In the genomic region with DNA sequence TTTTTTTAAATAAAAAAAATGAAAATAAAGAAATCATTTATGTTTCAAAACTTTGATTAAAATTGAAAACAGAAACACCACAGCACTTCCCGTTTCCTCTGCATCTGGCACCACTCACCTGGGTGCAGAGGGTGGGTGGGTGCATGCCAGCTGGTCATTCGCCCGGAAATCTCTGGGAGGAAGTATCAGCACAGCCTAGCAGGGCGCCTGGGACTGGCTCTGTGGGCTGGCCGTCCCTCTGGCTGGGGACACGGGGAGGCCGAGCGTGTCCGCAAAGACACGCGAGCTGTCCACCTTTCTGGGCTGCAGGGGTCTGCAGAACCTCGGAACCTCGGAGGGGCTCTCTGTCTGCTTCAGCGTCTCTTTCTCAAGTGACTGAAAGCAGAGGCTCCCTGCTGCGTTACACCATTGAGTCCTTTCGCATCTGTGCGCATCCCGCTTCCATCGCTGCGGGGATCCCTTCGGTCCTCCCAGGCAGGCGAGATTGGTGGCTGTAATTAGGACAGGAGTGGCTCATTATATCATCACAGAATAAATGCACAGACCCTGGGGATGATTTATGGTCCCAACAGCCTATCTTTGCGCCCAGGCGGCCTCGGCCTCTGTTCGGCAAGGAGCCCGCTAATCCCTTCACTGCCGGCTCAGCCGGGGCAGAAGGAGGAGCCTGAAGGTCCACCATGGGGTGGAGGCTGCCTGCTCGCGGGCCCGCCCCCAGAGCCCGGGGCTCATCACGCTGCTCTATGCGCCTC, we compare ENCODE assay signal across 8 cellular contexts. TPM values are rescaled to one million over a fixed set of nuclear protein-coding genes. Genes with fewer than 3 reads are reported as not detected.
DNase-seq lines count a peak whose midpoint lies in the region; TF ChIP-seq lines count a peak whose summit lies in the region.

No MANE protein-coding gene starts in this region.

- peaks cover 8% of the 10 kb centered on the region; the same call in 1 of the 2 replicates for H3K4me1 ChIP-seq in ES-I3 (ENCODE audit: insufficient read depth, low read length)

- TF ChIP-seq CTCF in HFF-Myc (IDR thresholded peaks at IDR 0.05; ENCODE audit: low read depth, low read length, missing control alignments) (no peak), dorsolateral prefrontal cortex (IDR thresholded peaks at IDR 0.05 in 54 of 56, conservative IDR thresholded peaks at IDR 0.05 in 2 of 56; ENCODE audit: low read depth in 1 of 56, partially characterized antibody in 56 of 56) (peak in 1 of 56 donors; percentile 10)

- no peaks in the 10 kb centered on the region for H3K27me3 ChIP-seq in dorsolateral prefrontal cortex

- H3K9ac ChIP-seq in ES-I3 (ENCODE audit: low read depth, low read length) = peak overlapping the region; percentile 46; the same call in 1 of the 2 replicates

- H3K4me3 ChIP-seq in HFF-Myc (replicated peaks; ENCODE audit: low read depth, low read length) (peak overlapping the region; percentile 38), dorsolateral prefrontal cortex (peak overlapping the region; percentile 21 to 70 (median 51))

- DNase-seq in HFF-Myc (ENCODE audit: extremely low read depth, low read depth) = no peak
- peak; percentile 58 for DNase-seq in NCI-H2107 (lab: John Stamatoyannopoulos, UW)
- DNase-seq in activated CD4-positive, alpha-beta T cell treated with anti-CD3 and anti-CD28 coated beads, Interleukin-2, amount 50 U/mL, for 4 hours = peak; percentile 57 to 63
- peak in 8 of 10 donors; percentile 55 to 78 (median 66) for DNase-seq in dorsolateral prefrontal cortex
- DNase-seq in medulla oblongata (ENCODE audit: extremely low spot score) = peak; percentile 70
- DNase-seq in stimulated activated CD8-positive, alpha-beta memory T cell treated with anti-CD3 and anti-CD28 coated beads, Interleukin-12 subunit alpha, Interleukin-12 subunit beta, amount 100 ng/mL, for 1 hour (ENCODE audit: low read depth) = peak; percentile 56
- DNase-seq in SW 1271 (lab: John Stamatoyannopoulos, UW) = no peak

- no peaks in the 10 kb centered on the region for H3K36me3 ChIP-seq in ES-I3 (ENCODE audit: insufficient read depth, low read length)

- intact Hi-C loops in dorsolateral prefrontal cortex (cut with DNase I) = no loop called here

- no peaks in the 10 kb centered on the region for H3K9me3 ChIP-seq in ES-I3 (ENCODE audit: control insufficient read depth, insufficient read depth, low read length)

- H3K27ac ChIP-seq in dorsolateral prefrontal cortex = peak overlapping the region in 57 of 59 donors; percentile 3 to 85 (median 62)

RNA-seq across cellular contexts. Expression of gene CRTC1, which starts 17.2 kb away (rescaled TPM):
- 100 to 1,000 TPM in 34 of 120 experiments, 10 to 100 TPM in 86; 35.9 to 127 (median 90.4) TPM for total RNA-seq in dorsolateral prefrontal cortex

Comparison
In these comparisons a context has a peak if more than half of its experiments do, and no peak if none do; other contexts are left out.
1. DNase-seq: peak in NCI-H2107 (single experiment), activated CD4-positive, alpha-beta T cell treated with anti-CD3 and anti-CD28 coated beads, Interleukin-2, amount 50 U/mL, for 4 hours (2 of 2), dorsolateral prefrontal cortex (8 of 10), medulla oblongata (single experiment) and stimulated activated CD8-positive, alpha-beta memory T cell treated with anti-CD3 and anti-CD28 coated beads, Interleukin-12 subunit alpha, Interleukin-12 subunit beta, amount 100 ng/mL, for 1 hour (single experiment); none in HFF-Myc (single experiment) and SW 1271 (0 of 2).